20 cellular contexts compared by ENCODE assay signal in genomic region chr11:130177782-130178181, GRCh38. TPM values are rescaled to one million over a fixed set of nuclear protein-coding genes. Genes with fewer than 3 reads are reported as not detected.
A peak's percentile ranks its signal among the peaks of the same experiment; 100 is the strongest.
DNase-seq lines count a peak whose midpoint lies in the region; ATAC-seq and TF ChIP-seq lines count a peak whose summit lies in the region.
"Had no signal": no experiment of that assay in that cellular context is flagged by ENCODE, and none has a peak within 500 bp of the region (broad histone marks: within the 10 kb centered on the region; RNA-seq: fewer than 3 reads in every experiment).

No MANE protein-coding gene starts in this region.

- H4K20me1 ChIP-seq in BLaER1 treated with 17β-estradiol and CSF1 and Interleukin-3, amounts not matched to agents 10 nM and 100 nM = no peaks in the 10 kb centered on the region
- no peaks in the 10 kb centered on the region for H4K20me1 ChIP-seq in SU-DHL-6 (ENCODE audit: low read depth, low read length)

- H3K36me3 Mint-ChIP-seq in naive B cell = peaks cover 0 to 11% of the 10 kb centered on the region in 2 donors
- no peaks in the 10 kb centered on the region for H3K36me3 Mint-ChIP-seq in activated T-cell treated with anti-CD3 and anti-CD28 coated beads, Interleukin-2, amount 50 U/mL, for 24 hours (ENCODE audit: low read depth)
- H3K36me3 Mint-ChIP-seq: activated naive CD4-positive, alpha-beta T cell treated with anti-CD3 and anti-CD28 coated beads, Interleukin-2, amount 10 ng/mL, durations not matched to agents 7 days and 5 days; immature natural killer cell; neural progenitor cell had no signal

- ATAC-seq in naive B cell (ENCODE audit: low read depth in 2 of 2) = no peak
- ATAC-seq: K562 had no signal

- H2AFZ ChIP-seq in SU-DHL-6 (ENCODE audit: low read depth, low read length, severe bottlenecking) = no peak overlapping the region
- H2AFZ ChIP-seq: neural progenitor cell had no signal

- TF ChIP-seq CTCF in SU-DHL-6 (IDR thresholded peaks at IDR 0.05; ENCODE audit: insufficient read depth, low read length, poor library complexity, severe bottlenecking) = no peak

- peaks cover 54% of the 10 kb centered on the region for H3F3A ChIP-seq in SU-DHL-6 (ENCODE audit: insufficient read depth)

- no peaks in the 10 kb centered on the region for H3K27me3 Mint-ChIP-seq in naive B cell
- H3K27me3 Mint-ChIP-seq in activated T-cell treated with anti-CD3 and anti-CD28 coated beads, Interleukin-2, amount 50 U/mL, for 24 hours = peaks cover 14% of the 10 kb centered on the region

- no peak overlapping the region; a peak in 1 of 22 replicates for H3K27ac ChIP-seq in BLaER1 treated with 17β-estradiol and CSF1 and Interleukin-3, amounts not matched to agents 10 nM and 100 nM
- peak overlapping the region; percentile 100 for H3K27ac ChIP-seq in SU-DHL-6 (ENCODE audit: low read depth, low read length)
- H3K27ac ChIP-seq: dorsolateral prefrontal cortex, neural progenitor cell, prostate gland, vagina had no signal

- H3K4me1 Mint-ChIP-seq in naive B cell = peaks cover 43 to 46% (median 43%) of the 10 kb centered on the region in 3 donors
- H3K4me1 Mint-ChIP-seq in activated T-cell treated with anti-CD3 and anti-CD28 coated beads, Interleukin-2, amount 50 U/mL, for 24 hours (ENCODE audit: low read depth) = no peaks in the 10 kb centered on the region
- H3K4me1 Mint-ChIP-seq: activated naive CD4-positive, alpha-beta T cell treated with anti-CD3 and anti-CD28 coated beads, Interleukin-2, amount 10 ng/mL, durations not matched to agents 7 days and 5 days; CD4-positive, alpha-beta memory T cell; central memory CD8-positive, alpha-beta T cell; immature natural killer cell had no signal

- peaks cover 80% of the 10 kb centered on the region for H3K79me2 ChIP-seq in SU-DHL-6 (ENCODE audit: insufficient read depth, low read length)

- no peaks in the 10 kb centered on the region for H3K27me3 ChIP-seq in BLaER1 treated with 17β-estradiol and CSF1 and Interleukin-3, amounts not matched to agents 10 nM and 100 nM
- no peaks in the 10 kb centered on the region for H3K27me3 ChIP-seq in SU-DHL-6 (ENCODE audit: low read length)
- H3K27me3 ChIP-seq: dorsolateral prefrontal cortex, neural progenitor cell, vagina had no signal

- peaks cover 25 to 57% (median 39%) of the 10 kb centered on the region in 10 experiments for H3K4me1 ChIP-seq in BLaER1 treated with 17β-estradiol and CSF1 and Interleukin-3, amounts not matched to agents 10 nM and 100 nM
- H3K4me1 ChIP-seq: neural progenitor cell had no signal

- H3K9me2 ChIP-seq in SU-DHL-6 (replicated peaks; ENCODE audit: insufficient read depth, low read length) = no peaks in the 10 kb centered on the region

- no peak overlapping the region for H3K9ac ChIP-seq in BLaER1 treated with 17β-estradiol and CSF1 and Interleukin-3, amounts not matched to agents 10 nM and 100 nM
- peak overlapping the region; percentile 56 for H3K9ac ChIP-seq in SU-DHL-6 (ENCODE audit: low read length)
- H3K9ac ChIP-seq: neural progenitor cell had no signal

- peak overlapping the region in 9 of 11 experiments; percentile 5 to 81 (median 65); a peak in 11 of 22 replicates for H3K4me2 ChIP-seq in BLaER1 treated with 17β-estradiol and CSF1 and Interleukin-3, amounts not matched to agents 10 nM and 100 nM
- H3K4me2 ChIP-seq in SU-DHL-6 (ENCODE audit: low read depth, low read length, poor library complexity, severe bottlenecking) = peak overlapping the region; percentile 72
- H3K4me2 ChIP-seq: neural progenitor cell had no signal

- no peak overlapping the region for H3K4me3 ChIP-seq in BLaER1 treated with 17β-estradiol and CSF1 and Interleukin-3, amounts not matched to agents 10 nM and 100 nM
- no peak overlapping the region for H3K4me3 ChIP-seq in SU-DHL-6 (ENCODE audit: insufficient read depth, low read length, poor library complexity, severe bottlenecking)
- H3K4me3 ChIP-seq: dorsolateral prefrontal cortex, K562, neural progenitor cell, prostate gland, vagina had no signal

- peaks cover 5 to 18% (median 10%) of the 10 kb centered on the region in 11 experiments; a peak in 16 of 22 replicates for H3K9me3 ChIP-seq in BLaER1 treated with 17β-estradiol and CSF1 and Interleukin-3, amounts not matched to agents 10 nM and 100 nM (replicated peaks in 1 of 11)
- no peaks in the 10 kb centered on the region for H3K9me3 ChIP-seq in SU-DHL-6 (ENCODE audit: insufficient read depth, low read length)
- H3K9me3 ChIP-seq: prostate gland, vagina had no signal

- H3K4me3 Mint-ChIP-seq in naive B cell = no peak overlapping the region
- H3K4me3 Mint-ChIP-seq in activated T-cell treated with anti-CD3 and anti-CD28 coated beads, Interleukin-2, amount 50 U/mL, for 24 hours = no peak overlapping the region
- H3K4me3 Mint-ChIP-seq: activated naive CD4-positive, alpha-beta T cell treated with anti-CD3 and anti-CD28 coated beads, Interleukin-2, amount 10 ng/mL, durations not matched to agents 7 days and 5 days; CD4-positive, alpha-beta memory T cell; central memory CD8-positive, alpha-beta T cell; immature natural killer cell; neural progenitor cell had no signal

- peak; percentile 29 for DNase-seq in DMS53 treated with DMSO at 0.1 percent for 48 hours (lab: John Stamatoyannopoulos, UW; ENCODE audit: unreplicated experiment)
- DNase-seq in naive B cell = no peak
- DNase-seq in SKM-1 treated with dmso at 0.1 percent for 144 hours (lab: John Stamatoyannopoulos, UW; ENCODE audit: unreplicated experiment) = no peak
- DNase-seq in RKO (ENCODE audit: low spot score) = no peak
- no peak for DNase-seq in activated T-cell treated with anti-CD3 and anti-CD28 coated beads, Interleukin-2, amount 50 U/mL, for 24 hours
- DNase-seq: activated CD8-positive, alpha-beta memory T cell treated with anti-CD3 and anti-CD28 coated beads for 24 hours; activated naive CD4-positive, alpha-beta T cell treated with anti-CD3 and anti-CD28 coated beads, Interleukin-2, amount 10 ng/mL, durations not matched to agents 7 days and 5 days; aorta; CD4-positive, alpha-beta memory T cell; dorsolateral prefrontal cortex; immature natural killer cell; NCI-H187; stimulated activated CD4-positive, alpha-beta T cell treated with anti-CD3 and anti-CD28 coated beads, Interleukin-1b, Interleukin-23, amount 100 ng/mL, for 48 hours had no signal

- H3K9me3 Mint-ChIP-seq in naive B cell = peaks cover 2 to 11% (median 5%) of the 10 kb centered on the region in 7 donors
- H3K9me3 Mint-ChIP-seq in activated T-cell treated with anti-CD3 and anti-CD28 coated beads, Interleukin-2, amount 50 U/mL, for 24 hours = peaks cover 11% of the 10 kb centered on the region
- H3K9me3 Mint-ChIP-seq: immature natural killer cell, neural progenitor cell had no signal

- peak overlapping the region in 4 of 6 donors; percentile 7 to 94 (median 75) for H3K27ac Mint-ChIP-seq in naive B cell
- no peak overlapping the region for H3K27ac Mint-ChIP-seq in activated T-cell treated with anti-CD3 and anti-CD28 coated beads, Interleukin-2, amount 50 U/mL, for 24 hours
- H3K27ac Mint-ChIP-seq: activated naive CD4-positive, alpha-beta T cell treated with anti-CD3 and anti-CD28 coated beads, Interleukin-2, amount 10 ng/mL, durations not matched to agents 7 days and 5 days; CD4-positive, alpha-beta memory T cell; immature natural killer cell; neural progenitor cell had no signal

- H3K36me3 ChIP-seq in BLaER1 treated with 17β-estradiol and CSF1 and Interleukin-3, amounts not matched to agents 10 nM and 100 nM = no peaks in the 10 kb centered on the region
- H3K36me3 ChIP-seq in SU-DHL-6 (ENCODE audit: low read length) = 0 out of 2 replicates have a peak, but pooled peaks cover 2% of the 10 kb centered on the region
- H3K36me3 ChIP-seq: neural progenitor cell, prostate gland, vagina had no signal

RNA-seq across cellular contexts. Expression of gene ST14, which starts 18.2 kb away (rescaled TPM):
- 10 to 100 TPM; 13.4 to 38.8 (median 20.0) TPM for polyA plus RNA-seq in naive B cell (ENCODE audit: low read depth in 6 of 6)
